ENCODE assay signal across 8 cellular contexts in the genomic region with DNA sequence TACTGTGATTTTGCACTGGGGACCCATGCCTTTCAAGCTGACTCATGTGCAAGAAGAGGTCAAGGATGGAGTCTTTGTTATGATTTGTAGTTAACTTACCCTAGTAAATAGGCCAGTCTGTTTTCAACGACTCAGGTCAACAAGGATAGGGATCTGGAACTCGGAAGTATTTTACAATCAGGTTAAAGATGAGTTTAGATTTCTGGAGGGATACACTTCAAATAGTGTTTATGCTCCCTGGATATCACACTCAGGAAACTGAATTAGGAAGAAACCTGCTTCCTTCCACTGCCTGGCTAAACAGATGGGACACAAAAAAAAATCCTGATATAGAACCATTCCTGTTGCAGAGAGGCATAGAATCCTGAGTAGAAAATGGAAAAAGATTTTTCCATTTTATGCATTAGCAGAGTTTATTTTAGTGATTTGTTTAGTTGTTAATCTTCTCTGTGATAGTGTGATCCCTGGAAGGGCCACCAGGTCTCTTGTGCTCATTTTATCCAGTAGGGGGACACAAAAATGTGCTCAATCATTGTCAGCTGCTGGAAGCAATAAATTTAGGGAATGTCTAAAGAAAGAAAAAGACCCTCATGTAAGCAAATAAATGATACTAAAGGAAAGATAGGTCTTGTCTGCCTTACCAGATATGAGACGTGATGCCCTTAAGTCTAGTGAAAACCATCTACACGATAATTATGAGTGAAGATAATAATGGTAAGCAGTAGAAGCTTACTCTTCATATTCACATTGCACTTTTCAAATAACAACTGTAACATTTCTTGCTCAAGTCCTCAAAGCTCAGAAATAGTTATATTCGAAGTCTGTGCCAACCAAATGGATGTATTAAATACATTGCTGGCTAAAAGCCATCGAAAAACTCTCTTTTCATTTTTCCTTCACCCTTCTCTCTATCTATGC.
A peak's percentile ranks its signal among the peaks of the same experiment; 100 is the strongest.
DNase-seq lines count a peak whose midpoint lies in the region; ATAC-seq and TF ChIP-seq lines count a peak whose summit lies in the region.

No MANE protein-coding gene starts in this region.

- peak; percentile 26; the same call in 1 of the 2 replicates for TF ChIP-seq RAD21 in Ishikawa (IDR thresholded peaks at IDR 0.05; ENCODE audit: low read depth)

- no peak for ATAC-seq in gastroesophageal sphincter
- ATAC-seq in HG03460 (IDR thresholded peaks at IDR 0.05; ENCODE audit: unreplicated experiment), result no peak

- TF ChIP-seq POLR2A in gastroesophageal sphincter (IDR thresholded peaks at IDR 0.05), result no peak

- 22 to 24% methylated on average over 4 to 6 of the region's 6 CpGs for WGBS in gastroesophageal sphincter (ENCODE audit: low coverage in 1 of 2), 2 donors

- H3K36me3 ChIP-seq in gastroesophageal sphincter, result no peaks in the 10 kb centered on the region

- H3K4me1 ChIP-seq in gastroesophageal sphincter, result peaks cover 21 to 63% (median 28%) of the 10 kb centered on the region in 3 donors

- no peaks in the 10 kb centered on the region for H3K9me3 ChIP-seq in gastroesophageal sphincter

- TF ChIP-seq CTCF in gastroesophageal sphincter (IDR thresholded peaks at IDR 0.05), result peak; percentile 36 to 62 (median 48)
- TF ChIP-seq CTCF in retinal pigment epithelial cell (conservative IDR thresholded peaks at IDR 0.05; ENCODE audit: low read depth, low read length), result peak; percentile 51

- TF ChIP-seq EP300 in Ishikawa (IDR thresholded peaks at IDR 0.05; ENCODE audit: borderline replicate concordance) (no peak), gastroesophageal sphincter (IDR thresholded peaks at IDR 0.05) (no peak)

- H3K27me3 ChIP-seq in gastroesophageal sphincter, result no peaks in the 10 kb centered on the region

- H3K27ac ChIP-seq in gastroesophageal sphincter, result peak overlapping the region; percentile 59 to 78 (median 70)

- DNase-seq in Ammon's horn (ENCODE audit: low spot score), result peak; percentile 45
- peak; percentile 62 for DNase-seq in SHP77 treated with DMSO at 0.1 percent for 48 hours (lab: John Stamatoyannopoulos, UW)
- DNase-seq in retinal pigment epithelial cell (ENCODE audit: low read depth), result no peak
- DNase-seq in SIG-M5 treated with dmso at 0.1 percent for 504 hours (lab: John Stamatoyannopoulos, UW; ENCODE audit: unreplicated experiment), result no peak
- no peak for DNase-seq in activated T-cell treated with anti-CD3 and anti-CD28 coated beads for 4 hours

- no peak overlapping the region for H3K4me3 ChIP-seq in gastroesophageal sphincter
- H3K4me3 ChIP-seq in retinal pigment epithelial cell (ENCODE audit: low read length), result no peak overlapping the region

TF ChIP-seq in Ishikawa, 13 proteins besides CTCF, POLR2A, EP300 and RAD21:
- TF ChIP-seq CREB1 (IDR thresholded peaks at IDR 0.05; ENCODE audit: low read depth), result no peak
- no peak for TF ChIP-seq ZBTB7A (IDR thresholded peaks at IDR 0.05; ENCODE audit: low read depth)
- TF ChIP-seq, protein P1, sequence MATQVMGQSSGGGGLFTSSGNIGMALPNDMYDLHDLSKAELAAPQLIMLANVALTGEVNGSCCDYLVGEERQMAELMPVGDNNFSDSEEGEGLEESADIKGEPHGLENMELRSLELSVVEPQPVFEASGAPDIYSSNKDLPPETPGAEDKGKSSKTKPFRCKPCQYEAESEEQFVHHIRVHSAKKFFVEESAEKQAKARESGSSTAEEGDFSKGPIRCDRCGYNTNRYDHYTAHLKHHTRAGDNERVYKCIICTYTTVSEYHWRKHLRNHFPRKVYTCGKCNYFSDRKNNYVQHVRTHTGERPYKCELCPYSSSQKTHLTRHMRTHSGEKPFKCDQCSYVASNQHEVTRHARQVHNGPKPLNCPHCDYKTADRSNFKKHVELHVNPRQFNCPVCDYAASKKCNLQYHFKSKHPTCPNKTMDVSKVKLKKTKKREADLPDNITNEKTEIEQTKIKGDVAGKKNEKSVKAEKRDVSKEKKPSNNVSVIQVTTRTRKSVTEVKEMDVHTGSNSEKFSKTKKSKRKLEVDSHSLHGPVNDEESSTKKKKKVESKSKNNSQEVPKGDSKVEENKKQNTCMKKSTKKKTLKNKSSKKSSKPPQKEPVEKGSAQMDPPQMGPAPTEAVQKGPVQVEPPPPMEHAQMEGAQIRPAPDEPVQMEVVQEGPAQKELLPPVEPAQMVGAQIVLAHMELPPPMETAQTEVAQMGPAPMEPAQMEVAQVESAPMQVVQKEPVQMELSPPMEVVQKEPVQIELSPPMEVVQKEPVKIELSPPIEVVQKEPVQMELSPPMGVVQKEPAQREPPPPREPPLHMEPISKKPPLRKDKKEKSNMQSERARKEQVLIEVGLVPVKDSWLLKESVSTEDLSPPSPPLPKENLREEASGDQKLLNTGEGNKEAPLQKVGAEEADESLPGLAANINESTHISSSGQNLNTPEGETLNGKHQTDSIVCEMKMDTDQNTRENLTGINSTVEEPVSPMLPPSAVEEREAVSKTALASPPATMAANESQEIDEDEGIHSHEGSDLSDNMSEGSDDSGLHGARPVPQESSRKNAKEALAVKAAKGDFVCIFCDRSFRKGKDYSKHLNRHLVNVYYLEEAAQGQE (IDR thresholded peaks at IDR 0.05; ENCODE audit: low read depth), result no peak
- no peak for TF ChIP-seq FOXM1 (IDR thresholded peaks at IDR 0.05; ENCODE audit: borderline replicate concordance, low read depth)
- TF ChIP-seq, protein P2, sequence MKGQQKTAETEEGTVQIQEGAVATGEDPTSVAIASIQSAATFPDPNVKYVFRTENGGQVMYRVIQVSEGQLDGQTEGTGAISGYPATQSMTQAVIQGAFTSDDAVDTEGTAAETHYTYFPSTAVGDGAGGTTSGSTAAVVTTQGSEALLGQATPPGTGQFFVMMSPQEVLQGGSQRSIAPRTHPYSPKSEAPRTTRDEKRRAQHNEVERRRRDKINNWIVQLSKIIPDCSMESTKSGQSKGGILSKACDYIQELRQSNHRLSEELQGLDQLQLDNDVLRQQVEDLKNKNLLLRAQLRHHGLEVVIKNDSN (IDR thresholded peaks at IDR 0.05), result no peak
- no peak for TF ChIP-seq YY1 (IDR thresholded peaks at IDR 0.05; ENCODE audit: low read depth)
- TF ChIP-seq NFIC (IDR thresholded peaks at IDR 0.05), result no peak
- no peak for TF ChIP-seq EGR1 (IDR thresholded peaks at IDR 0.05)
- TF ChIP-seq, protein P3, sequence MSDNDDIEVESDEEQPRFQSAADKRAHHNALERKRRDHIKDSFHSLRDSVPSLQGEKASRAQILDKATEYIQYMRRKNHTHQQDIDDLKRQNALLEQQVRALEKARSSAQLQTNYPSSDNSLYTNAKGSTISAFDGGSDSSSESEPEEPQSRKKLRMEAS (IDR thresholded peaks at IDR 0.05), result no peak
- no peak for TF ChIP-seq TCF12 (IDR thresholded peaks at IDR 0.05; ENCODE audit: low read depth)
TF ChIP-seq in Ishikawa: peak in this region for 0.

Comparison
In these comparisons a context has a peak if more than half of its experiments do, and no peak if none do; other contexts are left out.
1. DNase-seq: peak in Ammon's horn (single experiment) and SHP77 treated with DMSO at 0.1 percent for 48 hours (single experiment); none in retinal pigment epithelial cell (single experiment), SIG-M5 treated with dmso at 0.1 percent for 504 hours (single experiment) and activated T-cell treated with anti-CD3 and anti-CD28 coated beads for 4 hours (single experiment).